Comparison of ENCODE assay signal across 15 cellular contexts in the genomic region with DNA sequence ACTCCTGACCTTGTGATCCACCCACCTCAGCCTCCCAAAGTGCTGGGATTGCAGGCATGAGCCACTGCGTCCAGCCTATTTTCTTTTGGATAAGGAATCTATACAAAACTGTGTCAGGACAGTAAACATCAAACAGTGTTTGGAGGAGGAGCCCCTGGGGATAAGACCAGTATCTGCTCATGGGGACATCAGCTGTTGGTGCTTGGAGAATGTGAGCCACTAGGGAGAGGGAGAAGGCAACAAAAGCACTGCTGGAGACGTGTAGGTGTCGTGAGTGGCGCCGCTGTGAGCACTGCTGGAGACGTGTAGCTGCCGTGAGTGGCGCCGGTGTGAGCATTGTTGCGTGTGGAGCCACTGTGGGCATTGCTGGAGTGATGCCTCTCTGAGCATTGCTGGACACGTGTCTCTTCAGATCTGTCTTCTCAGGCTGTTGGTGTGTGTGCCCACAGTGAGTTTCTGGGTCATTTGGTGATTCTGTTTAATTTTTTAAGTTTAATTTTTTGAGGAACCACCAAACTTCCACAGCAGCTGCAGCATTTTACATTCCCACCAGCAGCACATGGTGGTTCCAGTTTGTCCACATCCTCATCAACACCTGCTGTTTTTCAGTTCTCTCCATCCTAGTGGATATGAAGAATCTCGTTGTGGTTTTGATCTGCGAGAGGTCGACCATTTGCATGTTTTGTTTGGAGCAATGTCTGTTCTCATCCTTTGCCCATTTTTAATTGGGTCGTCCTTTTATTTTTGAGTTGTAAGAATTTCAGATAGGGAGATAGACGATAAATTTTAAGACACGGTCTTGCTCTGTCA. TPM values are rescaled to one million over a fixed set of nuclear protein-coding genes. Genes with fewer than 3 reads are reported as not detected.
"Had no signal": no experiment of that assay in that cellular context is flagged by ENCODE, and none has a peak within 500 bp of the region (broad histone marks: within the 10 kb centered on the region; RNA-seq: fewer than 3 reads in every experiment).

No MANE protein-coding gene starts in this region.

- H3K27me3 ChIP-seq: foreskin keratinocyte, right atrium auricular region, tibial nerve had no signal

- ATAC-seq: activated T-helper 17 cell treated with anti-CD3 and anti-CD28 coated beads, Interleukin-2, amount 50 U/mL, for 72 hours; foreskin keratinocyte; left cardiac atrium; naive thymus-derived CD4-positive, alpha-beta T cell; T-helper 17 cell had no signal

- H3K9me3 ChIP-seq: right atrium auricular region, tibial nerve had no signal

- H3K27ac ChIP-seq: foreskin keratinocyte, right atrium auricular region, skin epidermis, tibial nerve had no signal

- H3K4me1 ChIP-seq: foreskin keratinocyte, right atrium auricular region, tibial nerve had no signal

- H3K4me3 ChIP-seq: right atrium auricular region, skin epidermis, tibial nerve had no signal

- DNase-seq: activated CD4-positive, alpha-beta T cell treated with anti-CD3 and anti-CD28 coated beads, Interleukin-2, amount 10 ng/mL, durations not matched to agents 24 days and 14 days; activated CD8-positive, alpha-beta memory T cell treated with anti-CD3 and anti-CD28 coated beads for 24 hours; effector memory CD4-positive, alpha-beta T cell; foreskin keratinocyte; immature natural killer cell; left cardiac atrium; naive thymus-derived CD4-positive, alpha-beta T cell; stimulated activated CD4-positive, alpha-beta T cell treated with anti-CD3 and anti-CD28 coated beads, Interleukin-15, amount 100 ng/mL, for 24 hours; stimulated activated CD4-positive, alpha-beta T cell treated with anti-CD3 and anti-CD28 coated beads, Interleukin-4, amount 100 ng/mL, for 1 hour; stimulated activated naive CD4-positive, alpha-beta T cell; T-helper 17 cell had no signal

RNA-seq across cellular contexts. Expression of a gene that starts 38.8 kb away (rescaled TPM):
- total RNA-seq: activated CD4-positive, alpha-beta T cell treated with anti-CD3 and anti-CD28 coated beads, Interleukin-2, amount 10 ng/mL, durations not matched to agents 24 days and 14 days; foreskin keratinocyte; right atrium auricular region had no signal
- polyA plus RNA-seq: foreskin keratinocyte had no signal
